In genomic region chr9:91411096-91411771, GRCh38 we compare ENCODE assay signal across 13 cellular contexts. TPM values are rescaled to one million over a fixed set of nuclear protein-coding genes. Genes with fewer than 3 reads are reported as not detected.
DNase-seq lines count a peak whose midpoint lies in the region; ATAC-seq and TF ChIP-seq lines count a peak whose summit lies in the region.
"Had no signal": no experiment of that assay in that cellular context is flagged by ENCODE, and none has a peak within 500 bp of the region (broad histone marks: within the 10 kb centered on the region; RNA-seq: fewer than 3 reads in every experiment).

No MANE protein-coding gene starts in this region.

- no peak overlapping the region for H3K4me3 ChIP-seq in NB4 (ENCODE audit: low read depth, low read length)
- H3K4me3 ChIP-seq: skin epidermis had no signal

- no peak for TF ChIP-seq POLR2A in NB4 (IDR thresholded peaks at IDR 0.05; ENCODE audit: extremely low read depth, insufficient read length)

- DNase-seq in EH (ENCODE audit: low read depth): peak; percentile 53
- DNase-seq in NB4 (ENCODE audit: low read depth): peak; percentile 78
- DNase-seq in central memory CD8-positive, alpha-beta T cell (ENCODE audit: low spot score in 2 of 2): no peak
- DNase-seq in lung microvascular endothelial cell (ENCODE audit: low read depth in 2 of 2): peak; percentile 48 to 68
- no peak for DNase-seq in nucleus accumbens (lab: John Stamatoyannopoulos, UW)
- no peak for DNase-seq in DMS 273 (lab: John Stamatoyannopoulos, UW; ENCODE audit: unreplicated experiment)
- DNase-seq in activated CD4-positive, alpha-beta T cell treated with anti-CD3 and anti-CD28 coated beads for 1 hour: no peak
- DNase-seq: activated CD4-positive, alpha-beta T cell treated with anti-CD3 and anti-CD28 coated beads for 4 hours; activated naive CD8-positive, alpha-beta T cell treated with anti-CD3 and anti-CD28 coated beads for 36 hours; CD8-positive, alpha-beta T cell; NCI-H2171 had no signal

- H3K9me3 Mint-ChIP-seq in central memory CD8-positive, alpha-beta T cell: no peaks in the 10 kb centered on the region
- H3K9me3 Mint-ChIP-seq: activated naive CD8-positive, alpha-beta T cell treated with anti-CD3 and anti-CD28 coated beads for 36 hours; CD8-positive, alpha-beta T cell had no signal

- no peak for TF ChIP-seq CTCF in NB4 (IDR thresholded peaks at IDR 0.05; ENCODE audit: low read depth, low read length)

- ATAC-seq in central memory CD8-positive, alpha-beta T cell (replicated peaks; ENCODE audit: extremely low read depth, poor library complexity, severe bottlenecking): peak; percentile 32
- no peak for ATAC-seq in GM21619 (IDR thresholded peaks at IDR 0.05; ENCODE audit: unreplicated experiment)
- ATAC-seq: CD8-positive, alpha-beta T cell had no signal

- peaks cover 8% of the 10 kb centered on the region for H3K36me3 Mint-ChIP-seq in central memory CD8-positive, alpha-beta T cell (ENCODE audit: insufficient read depth)

- H3K27me3 Mint-ChIP-seq in central memory CD8-positive, alpha-beta T cell: no peaks in the 10 kb centered on the region
- H3K27me3 Mint-ChIP-seq: activated naive CD8-positive, alpha-beta T cell treated with anti-CD3 and anti-CD28 coated beads for 36 hours had no signal

- no peak overlapping the region for H3K4me3 Mint-ChIP-seq in central memory CD8-positive, alpha-beta T cell
- H3K4me3 Mint-ChIP-seq: activated naive CD8-positive, alpha-beta T cell treated with anti-CD3 and anti-CD28 coated beads for 36 hours; CD8-positive, alpha-beta T cell had no signal

- peaks cover 13% of the 10 kb centered on the region for H3K4me1 Mint-ChIP-seq in central memory CD8-positive, alpha-beta T cell

- no peak overlapping the region for H3K27ac Mint-ChIP-seq in central memory CD8-positive, alpha-beta T cell (ENCODE audit: low read depth)
- H3K27ac Mint-ChIP-seq: activated naive CD8-positive, alpha-beta T cell treated with anti-CD3 and anti-CD28 coated beads for 36 hours; CD8-positive, alpha-beta T cell had no signal

RNA-seq across cellular contexts. Expression of gene NFIL3, which starts 12.4 kb away (rescaled TPM):
- 2.6 and 4.6 TPM in 2 replicates for total RNA-seq in lung microvascular endothelial cell

RNA-seq across cellular contexts. Expression of gene AUH, which starts 49.5 kb away (rescaled TPM):
- total RNA-seq in lung microvascular endothelial cell: 7.8 and 13.3 TPM in 2 replicates

Comparison
In these comparisons a context has a peak if more than half of its experiments do, and no peak if none do; other contexts are left out.
1. DNase-seq: peak in EH (single experiment), NB4 (single experiment) and lung microvascular endothelial cell (2 of 2); none in central memory CD8-positive, alpha-beta T cell (0 of 2), nucleus accumbens (0 of 56), DMS 273 (single experiment) and activated CD4-positive, alpha-beta T cell treated with anti-CD3 and anti-CD28 coated beads for 1 hour (single experiment).